9 cellular contexts compared by ENCODE assay signal in the genomic region with DNA sequence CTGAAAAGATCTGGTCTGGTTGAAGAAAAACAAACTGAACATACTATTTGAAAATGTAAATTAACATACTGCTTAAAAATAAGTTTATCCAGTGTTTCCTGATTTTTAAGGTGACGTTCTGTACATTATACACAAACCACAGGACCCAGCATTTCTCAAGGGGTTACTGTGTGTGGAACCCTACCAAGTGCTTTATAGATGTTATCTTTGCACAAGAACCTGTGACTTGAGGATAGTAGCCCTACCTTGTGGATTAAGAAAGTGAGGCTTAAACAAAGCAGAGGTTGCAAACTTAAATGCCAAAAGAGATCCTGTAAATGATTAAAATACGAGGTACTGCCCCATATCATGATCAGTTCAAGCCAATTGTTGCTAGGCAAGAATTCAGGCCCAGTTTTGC. TPM values are rescaled to one million over a fixed set of nuclear protein-coding genes. Genes with fewer than 3 reads are reported as not detected.
A peak's percentile ranks its signal among the peaks of the same experiment; 100 is the strongest.
DNase-seq lines count a peak whose midpoint lies in the region; ATAC-seq and TF ChIP-seq lines count a peak whose summit lies in the region.
"Had no signal": no experiment of that assay in that cellular context is flagged by ENCODE, and none has a peak within 500 bp of the region (broad histone marks: within the 10 kb centered on the region; RNA-seq: fewer than 3 reads in every experiment).

No MANE protein-coding gene starts in this region.

- H3K9me3 Mint-ChIP-seq in CD14-positive monocyte = peaks cover 0 to 3% (median 0%) of the 10 kb centered on the region in 7 donors

- no peak overlapping the region for H3K4me3 ChIP-seq in OCI-LY7 (ENCODE audit: low read depth, low read length, poor library complexity, severe bottlenecking)
- H3K4me3 ChIP-seq in adrenal gland = peak overlapping the region in 1 of 4 donors; percentile 98
- peak overlapping the region; percentile 92 for H3K4me3 ChIP-seq in kidney epithelial cell (ENCODE audit: low read depth, low read length)
- H3K4me3 ChIP-seq in stomach = peak overlapping the region; percentile 64 to 98 (median 78)

- no peak for ATAC-seq in HG02870 (IDR thresholded peaks at IDR 0.05; ENCODE audit: unreplicated experiment)

- peaks cover 0 to 3% of the 10 kb centered on the region in 2 donors for H3K36me3 Mint-ChIP-seq in CD14-positive monocyte

- H3K9me3 ChIP-seq in OCI-LY7 (ENCODE audit: low read length) (no peaks in the 10 kb centered on the region), adrenal gland (replicated peaks in 1 of 3) (no peaks in the 10 kb centered on the region), stomach (no peaks in the 10 kb centered on the region)

- DNase-seq in OCI-LY7 (ENCODE audit: low spot score) (no peak), adrenal gland (peak in 1 of 7 donors; percentile 25), kidney epithelial cell (ENCODE audit: low read depth) (no peak), stomach (no peak), T1000 (lab: John Stamatoyannopoulos, UW) (no peak), CD14-positive monocyte (ENCODE audit: low spot score) (no peak), posterior vena cava (ENCODE audit: low spot score) (no peak)
- DNase-seq: activated CD8-positive, alpha-beta memory T cell treated with anti-CD3 and anti-CD28 coated beads, Interleukin-2, amount 50 U/mL, for 4 hours had no signal

- no peak for TF ChIP-seq POLR2A in adrenal gland (IDR thresholded peaks at IDR 0.05)
- TF ChIP-seq POLR2A in stomach (IDR thresholded peaks at IDR 0.05) = no peak

- no peaks in the 10 kb centered on the region; the same call in 1 of the 2 replicates for H4K20me1 ChIP-seq in OCI-LY7 (ENCODE audit: insufficient read depth, low read length)

- H3K27me3 Mint-ChIP-seq in CD14-positive monocyte (ENCODE audit: low read depth in 3 of 3) = peaks cover 0 to 4% (median 2%) of the 10 kb centered on the region in 3 donors

- H3K27me3 ChIP-seq in adrenal gland (no peaks in the 10 kb centered on the region), kidney epithelial cell (ENCODE audit: control insufficient read depth, insufficient read depth, low read length) (no peaks in the 10 kb centered on the region), stomach (no peaks in the 10 kb centered on the region)

- H3K4me2 ChIP-seq in OCI-LY7 (ENCODE audit: low read length) = peak overlapping the region; percentile 83

- H3K4me1 ChIP-seq in OCI-LY7 (ENCODE audit: insufficient read depth, low read length, poor library complexity, severe bottlenecking) (peaks cover 46% of the 10 kb centered on the region), adrenal gland (replicated peaks in 1 of 2) (peaks cover 37 to 63% of the 10 kb centered on the region in 2 donors), stomach (peaks cover 46 to 61% (median 56%) of the 10 kb centered on the region in 4 donors)

- peak overlapping the region in 1 of 2 donors; percentile 99 for H3K4me3 Mint-ChIP-seq in CD14-positive monocyte

- BruUV-seq in OCI-LY7 (replicated peaks; lab: Mats Ljungman, UMichigan) = no TSS peak

- H3K27ac ChIP-seq in OCI-LY7 (ENCODE audit: low read depth, low read length, poor library complexity, severe bottlenecking) = no peak overlapping the region
- peak overlapping the region; percentile 58 to 100 (median 99) for H3K27ac ChIP-seq in adrenal gland
- peak overlapping the region in 4 of 5 donors; percentile 99 to 100 (median 100) for H3K27ac ChIP-seq in stomach

- TF ChIP-seq CTCF in OCI-LY7 (conservative IDR thresholded peaks at IDR 0.05; ENCODE audit: low read length) = no peak
- no peak for TF ChIP-seq CTCF in adrenal gland (IDR thresholded peaks at IDR 0.05)
- TF ChIP-seq CTCF in kidney epithelial cell (IDR thresholded peaks at IDR 0.05; ENCODE audit: insufficient read depth, low read length, poor library complexity, severe bottlenecking) = no peak
- no peak for TF ChIP-seq CTCF in stomach (IDR thresholded peaks at IDR 0.05)
- TF ChIP-seq CTCF in CD14-positive monocyte (IDR thresholded peaks at IDR 0.05) = no peak

- intact Hi-C loops in OCI-LY7 (cut with micrococcal nuclease; ENCODE audit: unreplicated experiment) (no loop called here), adrenal gland (cut with DNase I) (loop anchor here (5.0 to 10.0 kb wide), 4 partner anchors 55 to 195 kb away; no protein-coding TSS in a partner anchor), stomach (cut with DNase I; ENCODE audit: low total_unique reads) (no loop called here), CD14-positive monocyte (cut with micrococcal nuclease) (loop anchor here (5.0 to 10.0 kb wide), 2 partner anchors 65 to 472 kb away; no protein-coding TSS in a partner anchor), posterior vena cava (cut with DNase I) (loop anchor here in 1 of 2 donors (10.0 kb wide), 1 partner anchor 195 kb away; no protein-coding TSS in a partner anchor)

- WGBS in adrenal gland, 4 donors = 23 to 46% (median 39%) methylated on average over 2 of the region's 2 CpGs
- WGBS in stomach, 5 donors = 8 to 20% (median 16%) methylated on average over 2 of the region's 2 CpGs

- CTCF ChIA-PET in OCI-LY7 (lab: Charles Lee; ENCODE audit: unreplicated experiment) = no interaction called here

- POLR2A ChIA-PET in OCI-LY7 (lab: Charles Lee) = interaction anchor here (1.2 kb wide), 1 partner anchor 10 kb away, joined by 3 read pairs; no protein-coding TSS in a partner anchor

- H3K36me3 ChIP-seq in OCI-LY7 (ENCODE audit: insufficient read depth, low read length) = no peaks in the 10 kb centered on the region
- H3K36me3 ChIP-seq in adrenal gland (replicated peaks in 1 of 2) = no peaks in the 10 kb centered on the region
- no peaks in the 10 kb centered on the region for H3K36me3 ChIP-seq in kidney epithelial cell (ENCODE audit: control insufficient read depth, insufficient read depth, low read length)
- peaks cover 0 to 14% (median 9%) of the 10 kb centered on the region in 4 donors for H3K36me3 ChIP-seq in stomach

- H3K27ac Mint-ChIP-seq in CD14-positive monocyte = no peak overlapping the region

- peaks cover 63% of the 10 kb centered on the region for H3K4me1 Mint-ChIP-seq in CD14-positive monocyte

- TF ChIP-seq EP300 in stomach (IDR thresholded peaks at IDR 0.05) = no peak

- H3K79me2 ChIP-seq in OCI-LY7 (ENCODE audit: insufficient read depth, low read depth, low read length) = no peaks in the 10 kb centered on the region

- H2AFZ ChIP-seq in OCI-LY7 (ENCODE audit: low read length) = no peak overlapping the region

- no peaks in the 10 kb centered on the region for H3K9me2 ChIP-seq in OCI-LY7 (ENCODE audit: insufficient read depth, low read length)

RNA-seq across cellular contexts. Expression of gene KLF9, which starts 4.7 kb away (rescaled TPM):
- 1.4 and 2.3 TPM in 2 replicates for total RNA-seq in OCI-LY7 (2014; rRNA removed; shearing (Covaris generic))
- 1.9 and 2.3 TPM in 2 replicates for total RNA-seq in OCI-LY7 (2022)
- 10 to 100 TPM; 34.3 to 80.7 (median 45.3) TPM for total RNA-seq in adrenal gland
- polyA plus RNA-seq in adrenal gland = 10 to 100 TPM; 16.8 to 34.1 (median 17.1) TPM
- total RNA-seq in kidney epithelial cell = 9.7 and 11.0 TPM in 2 replicates
- total RNA-seq in stomach = 100 to 1,000 TPM in 2 of 5 donors, 10 to 100 TPM in 3; 37.3 to 174 (median 95.3) TPM
- 10 to 100 TPM; 27.9 to 35.9 (median 28.4) TPM for polyA plus RNA-seq in stomach
- under 1 TPM; 0.18 to 0.72 TPM for polyA plus RNA-seq in CD14-positive monocyte
- 100 to 1,000 TPM in 1 of 2 donors, 10 to 100 TPM in 1; 87.1 to 104 TPM for total RNA-seq in posterior vena cava

Comparison
In these comparisons a context has a peak if more than half of its experiments do, and no peak if none do; other contexts are left out.
1. intact Hi-C loops: an anchor here in adrenal gland (5.0 to 10.0 kb wide) and CD14-positive monocyte (5.0 to 10.0 kb wide); none called in OCI-LY7 and stomach.